In genomic region chrX:56994375-56995270, GRCh38 we compare ENCODE assay signal across 9 cellular contexts. TPM values are rescaled to one million over a fixed set of nuclear protein-coding genes. Genes with fewer than 3 reads are reported as not detected.
DNase-seq lines count a peak whose midpoint lies in the region; ATAC-seq, FAIRE-seq and TF ChIP-seq lines count a peak whose summit lies in the region.
"Had no signal": no experiment of that assay in that cellular context is flagged by ENCODE, and none has a peak within 500 bp of the region (broad histone marks: within the 10 kb centered on the region; RNA-seq: fewer than 3 reads in every experiment).

No MANE protein-coding gene starts in this region.

- peak overlapping the region; percentile 57 for H3K4me3 ChIP-seq in A673 (ENCODE audit: low read depth, low read length, poor library complexity, severe bottlenecking)
- H3K4me3 ChIP-seq in iPS-11a (ENCODE audit: low read depth, low read length), result peak overlapping the region; percentile 77
- H3K4me3 ChIP-seq in skin epidermis, result peak overlapping the region; percentile 44 to 55 (median 48)

- TF ChIP-seq CTCF in A673 (conservative IDR thresholded peaks at IDR 0.05; ENCODE audit: low read depth, low read length) (no peak), D721Med (IDR thresholded peaks at IDR 0.05; ENCODE audit: insufficient read depth, missing control alignments) (no peak)

- H3K27ac ChIP-seq in A673 (ENCODE audit: low read depth, low read length, poor library complexity, severe bottlenecking) (no peak overlapping the region), skin epidermis (peak overlapping the region in 17 of 21 experiments; percentile 23 to 82 (median 61))

- DNase-seq in A673 (ENCODE audit: low spot score), result no peak
- DNase-seq in H4 (ENCODE audit: low spot score), result peak; percentile 2
- no peak for DNase-seq in activated naive CD8-positive, alpha-beta T cell treated with anti-CD3 and anti-CD28 coated beads, Interleukin-2, amount 50 U/mL, for 24 hours
- no peak for DNase-seq in D721Med (ENCODE audit: insufficient read length, low spot score)

- peaks cover 12% of the 10 kb centered on the region for H3K36me3 Mint-ChIP-seq in activated naive CD8-positive, alpha-beta T cell treated with anti-CD3 and anti-CD28 coated beads, Interleukin-2, amount 50 U/mL, for 24 hours (ENCODE audit: low read depth)

- H3K4me3 Mint-ChIP-seq in activated naive CD8-positive, alpha-beta T cell treated with anti-CD3 and anti-CD28 coated beads, Interleukin-2, amount 50 U/mL, for 24 hours, result peak overlapping the region; percentile 84

- peaks cover 8% of the 10 kb centered on the region for H3K9me3 Mint-ChIP-seq in activated naive CD8-positive, alpha-beta T cell treated with anti-CD3 and anti-CD28 coated beads, Interleukin-2, amount 50 U/mL, for 24 hours

- FAIRE-seq in D721Med (lab: Jason Lieb, UNC), result no peak
- FAIRE-seq: endometrium had no signal

- no peaks in the 10 kb centered on the region for H3K36me3 ChIP-seq in A673 (ENCODE audit: insufficient read depth, low read length, poor library complexity, severe bottlenecking)

- H3K4me1 ChIP-seq in A673 (ENCODE audit: insufficient read depth, low read length, poor library complexity, severe bottlenecking), result no peaks in the 10 kb centered on the region

- H3K27me3 Mint-ChIP-seq in activated naive CD8-positive, alpha-beta T cell treated with anti-CD3 and anti-CD28 coated beads, Interleukin-2, amount 50 U/mL, for 24 hours, result peaks cover 6% of the 10 kb centered on the region

- BruUV-seq in A673 (replicated peaks; lab: Mats Ljungman, UMichigan), result TSS peak; percentile 37

- no peaks in the 10 kb centered on the region for H3K27me3 ChIP-seq in A673 (replicated peaks; ENCODE audit: insufficient read depth, low read depth, low read length, poor library complexity)

- ATAC-seq in activated naive CD8-positive, alpha-beta T cell treated with anti-CD3 and anti-CD28 coated beads, Interleukin-2, amount 50 U/mL, for 24 hours, result no peak
- no peak for ATAC-seq in HG02588 (IDR thresholded peaks at IDR 0.05; ENCODE audit: unreplicated experiment)
- no peak for ATAC-seq in HG03342 (IDR thresholded peaks at IDR 0.05; ENCODE audit: unreplicated experiment)

- intact Hi-C loops in A673 (cut with micrococcal nuclease; ENCODE audit: unreplicated experiment), result no loop called here

- peak overlapping the region; percentile 89 for H3K27ac Mint-ChIP-seq in activated naive CD8-positive, alpha-beta T cell treated with anti-CD3 and anti-CD28 coated beads, Interleukin-2, amount 50 U/mL, for 24 hours

- CTCF ChIA-PET in A673 (lab: Charles Lee), result no interaction called here

- POLR2A ChIA-PET in A673 (lab: Charles Lee; ENCODE audit: low non-redundant PET), result no interaction called here

- H3K4me1 Mint-ChIP-seq in activated naive CD8-positive, alpha-beta T cell treated with anti-CD3 and anti-CD28 coated beads, Interleukin-2, amount 50 U/mL, for 24 hours, result peaks cover 29% of the 10 kb centered on the region

- no peaks in the 10 kb centered on the region for H3K9me3 ChIP-seq in A673 (ENCODE audit: low read depth, low read length, poor library complexity, severe bottlenecking)

RNA-seq across cellular contexts. Expression of gene SPIN3, which starts 0.7 kb away (rescaled TPM):
- total RNA-seq in A673 (2021), result 7.2 and 7.3 TPM in 2 replicates
- total RNA-seq in H4 (2014; rRNA removed; shearing (Covaris generic)), result 5.4 and 5.8 TPM in 2 replicates
